Comparison of ENCODE assay signal across 23 cellular contexts in the genomic region with DNA sequence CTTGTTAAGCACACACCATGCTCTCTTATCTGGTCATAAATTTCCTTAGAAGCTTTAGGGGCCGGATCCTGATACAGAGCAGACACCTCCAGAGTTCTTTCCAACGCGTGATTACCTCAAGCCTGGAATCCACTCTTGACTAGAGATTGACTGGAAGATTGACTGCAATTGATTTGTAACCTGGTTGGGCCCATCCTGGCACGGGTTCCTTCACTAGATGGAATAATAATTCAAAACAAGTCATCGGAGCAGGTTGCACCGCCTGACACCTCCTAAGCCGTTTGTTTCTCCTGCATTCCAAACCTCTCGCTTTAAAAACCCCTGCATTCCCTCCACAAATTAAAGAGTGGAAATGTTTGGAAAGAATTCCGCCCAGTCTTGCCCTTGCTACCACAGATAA.
"Had no signal": no experiment of that assay in that cellular context is flagged by ENCODE, and none has a peak within 500 bp of the region (broad histone marks: within the 10 kb centered on the region; RNA-seq: fewer than 3 reads in every experiment).

No MANE protein-coding gene starts in this region.

- FAIRE-seq: islet of Langerhans, pancreas, small intestine, TTC549 had no signal

- H3K27me3 ChIP-seq: gastroesophageal sphincter, pancreas, stomach, transverse colon, vagina had no signal

- DNase-seq: activated CD4-positive, alpha-beta T cell treated with anti-CD3 and anti-CD28 coated beads, Interleukin-2, amount 10 ng/mL, durations not matched to agents 7 days and 5 days; activated CD4-positive, CD25-positive, alpha-beta regulatory T cell treated with anti-CD3 and anti-CD28 coated beads, Interleukin-2, amount 50 U/mL, for 72 hours; activated CD8-positive, alpha-beta memory T cell treated with anti-CD3 and anti-CD28 coated beads, Interleukin-2, amount 10 ng/mL, durations not matched to agents 7 days and 5 days; activated CD8-positive, alpha-beta T cell treated with anti-CD3 and anti-CD28 coated beads for 36 hours; activated effector memory CD4-positive, alpha-beta T cell treated with anti-CD3 and anti-CD28 coated beads, Interleukin-2, amount 50 U/mL, for 16 hours; activated naive CD4-positive, alpha-beta T cell treated with anti-CD3 and anti-CD28 coated beads, Interleukin-2, amount 10 ng/mL, durations not matched to agents 7 days and 5 days; activated T-cell treated with anti-CD3 and anti-CD28 coated beads for 4 hours; amygdala; head of caudate nucleus; mucosa of descending colon; pancreas; small intestine; stimulated activated CD4-positive, alpha-beta T cell treated with anti-CD3 and anti-CD28 coated beads, Interleukin-2, amount 100 ng/mL, for 24 hours; stomach; transverse colon; WERI-Rb-1 had no signal

- ATAC-seq: activated CD8-positive, alpha-beta memory T cell treated with anti-CD3 and anti-CD28 coated beads, Interleukin-2, amount 10 ng/mL, durations not matched to agents 7 days and 5 days; activated CD8-positive, alpha-beta T cell treated with anti-CD3 and anti-CD28 coated beads for 36 hours; gastroesophageal sphincter; mucosa of descending colon; pancreas; sciatic nerve; stimulated activated effector memory CD8-positive, alpha-beta T cell treated with anti-CD3 and anti-CD28 coated beads, Interleukin-12 subunit alpha, Interleukin-12 subunit beta, amount 100 ng/mL, for 72 hours had no signal

- H3K36me3 ChIP-seq: gastroesophageal sphincter, pancreas, stomach, transverse colon, vagina, WERI-Rb-1 had no signal

- H3K4me3 ChIP-seq: gastroesophageal sphincter, mucosa of descending colon, pancreas, stomach, transverse colon, vagina had no signal

- H3K4me1 ChIP-seq: gastroesophageal sphincter, pancreas, transverse colon, vagina had no signal

- H3K9me3 ChIP-seq: gastroesophageal sphincter, pancreas, stomach, transverse colon, vagina had no signal

- H3K27ac ChIP-seq: epithelial cell of prostate, gastroesophageal sphincter, pancreas, stomach, transverse colon, vagina, WERI-Rb-1 had no signal
